24 cellular contexts compared by ENCODE assay signal in genomic region chr13:93522486-93522885, GRCh38.
DNase-seq lines count a peak whose midpoint lies in the region; ATAC-seq and TF ChIP-seq lines count a peak whose summit lies in the region.
"Had no signal": no experiment of that assay in that cellular context is flagged by ENCODE, and none has a peak within 500 bp of the region (broad histone marks: within the 10 kb centered on the region; RNA-seq: fewer than 3 reads in every experiment).

No MANE protein-coding gene starts in this region.

- no peaks in the 10 kb centered on the region for H3K27me3 ChIP-seq in MG63
- H3K27me3 ChIP-seq in endodermal cell (ENCODE audit: control insufficient read depth, insufficient read depth, low read length, poor library complexity, severe bottlenecking) = no peaks in the 10 kb centered on the region
- no peaks in the 10 kb centered on the region for H3K27me3 ChIP-seq in body of pancreas

- no peaks in the 10 kb centered on the region for H3K9me3 Mint-ChIP-seq in endodermal cell
- H3K9me3 Mint-ChIP-seq: activated naive CD4-positive, alpha-beta T cell treated with anti-CD3 and anti-CD28 coated beads, Interleukin-2, amount 10 ng/mL, durations not matched to agents 7 days and 5 days had no signal

- peak overlapping the region; percentile 41 for H3K27ac Mint-ChIP-seq in endodermal cell
- H3K27ac Mint-ChIP-seq: activated naive CD4-positive, alpha-beta T cell treated with anti-CD3 and anti-CD28 coated beads, Interleukin-2, amount 10 ng/mL, durations not matched to agents 7 days and 5 days; CD4-positive, CD25-positive, alpha-beta regulatory T cell; natural killer cell; stimulated activated effector memory CD8-positive, alpha-beta T cell treated with anti-CD3 and anti-CD28 coated beads, Interleukin-12 subunit alpha, Interleukin-12 subunit beta, amount 100 ng/mL, for 72 hours had no signal

- H3K9me3 ChIP-seq in MG63 = no peaks in the 10 kb centered on the region
- H3K9me3 ChIP-seq in endodermal cell (ENCODE audit: control insufficient read depth, low read length) = no peaks in the 10 kb centered on the region
- no peaks in the 10 kb centered on the region for H3K9me3 ChIP-seq in body of pancreas

- 50 to 71% methylated on average over 3 of the region's 3 CpGs for WGBS in endodermal cell (ENCODE audit: insufficient coverage in 1 of 2, insufficient read length in 1 of 2), 2 experiments
- WGBS in body of pancreas, 2 donors = 71 to 80% methylated on average over 3 of the region's 3 CpGs

- H3K4me3 Mint-ChIP-seq in endodermal cell = peak overlapping the region; percentile 0
- H3K4me3 Mint-ChIP-seq: activated naive CD4-positive, alpha-beta T cell treated with anti-CD3 and anti-CD28 coated beads, Interleukin-2, amount 10 ng/mL, durations not matched to agents 7 days and 5 days; CD4-positive, CD25-positive, alpha-beta regulatory T cell; natural killer cell; stimulated activated effector memory CD8-positive, alpha-beta T cell treated with anti-CD3 and anti-CD28 coated beads, Interleukin-12 subunit alpha, Interleukin-12 subunit beta, amount 100 ng/mL, for 72 hours had no signal

- intact Hi-C loops in body of pancreas (cut with DNase I) = no loop called here

- H3K36me3 ChIP-seq in MG63 (no peaks in the 10 kb centered on the region), endodermal cell (ENCODE audit: control insufficient read depth, insufficient read depth, low read length) (no peaks in the 10 kb centered on the region), body of pancreas (replicated peaks in 1 of 2; ENCODE audit: insufficient read depth in 1 of 2, low read depth in 2 of 2) (no peaks in the 10 kb centered on the region)

- H3K27ac ChIP-seq in endodermal cell (ENCODE audit: low read depth, low read length) (no peak overlapping the region), body of pancreas (no peak overlapping the region)

- no peaks in the 10 kb centered on the region for H3K36me3 Mint-ChIP-seq in endodermal cell (ENCODE audit: low read depth)
- H3K36me3 Mint-ChIP-seq: activated naive CD4-positive, alpha-beta T cell treated with anti-CD3 and anti-CD28 coated beads, Interleukin-2, amount 10 ng/mL, durations not matched to agents 7 days and 5 days; CD4-positive, CD25-positive, alpha-beta regulatory T cell; natural killer cell; stimulated activated effector memory CD8-positive, alpha-beta T cell treated with anti-CD3 and anti-CD28 coated beads, Interleukin-12 subunit alpha, Interleukin-12 subunit beta, amount 100 ng/mL, for 72 hours had no signal

- peaks cover 58% of the 10 kb centered on the region for H3K4me1 Mint-ChIP-seq in endodermal cell
- H3K4me1 Mint-ChIP-seq: activated naive CD4-positive, alpha-beta T cell treated with anti-CD3 and anti-CD28 coated beads, Interleukin-2, amount 10 ng/mL, durations not matched to agents 7 days and 5 days; CD4-positive, CD25-positive, alpha-beta regulatory T cell; natural killer cell; stimulated activated effector memory CD8-positive, alpha-beta T cell treated with anti-CD3 and anti-CD28 coated beads, Interleukin-12 subunit alpha, Interleukin-12 subunit beta, amount 100 ng/mL, for 72 hours had no signal

- H3K4me3 ChIP-seq in MG63 (no peak overlapping the region), endodermal cell (ENCODE audit: low read length) (peak overlapping the region; percentile 64), body of pancreas (no peak overlapping the region)

- no peak overlapping the region for H3K9ac ChIP-seq in endodermal cell (ENCODE audit: extremely low read depth, low read length, poor library complexity, severe bottlenecking)

- H3K4me1 ChIP-seq in endodermal cell (ENCODE audit: control insufficient read depth, insufficient read depth, low read length) (peaks cover 18% of the 10 kb centered on the region), body of pancreas (no peaks in the 10 kb centered on the region)

- no peaks in the 10 kb centered on the region for H3K27me3 Mint-ChIP-seq in endodermal cell (ENCODE audit: insufficient read depth)
- H3K27me3 Mint-ChIP-seq: activated naive CD4-positive, alpha-beta T cell treated with anti-CD3 and anti-CD28 coated beads, Interleukin-2, amount 10 ng/mL, durations not matched to agents 7 days and 5 days; CD4-positive, CD25-positive, alpha-beta regulatory T cell had no signal

- DNase-seq in AG20443 (ENCODE audit: low spot score) = peak; percentile 65
- peak; percentile 21 for DNase-seq in MG63
- DNase-seq in endodermal cell = no peak
- peak; percentile 14 for DNase-seq in myocyte (ENCODE audit: low read depth)
- DNase-seq in body of pancreas = no peak
- DNase-seq in dermis blood vessel endothelial cell = no peak
- no peak for DNase-seq in GM20000 (ENCODE audit: low spot score)
- DNase-seq: activated CD4-positive, CD25-positive, alpha-beta regulatory T cell treated with anti-CD3 and anti-CD28 coated beads, Interleukin-2, amount 50 U/mL, for 72 hours; activated CD8-positive, alpha-beta memory T cell treated with anti-CD3 and anti-CD28 coated beads for 24 hours; activated naive CD4-positive, alpha-beta T cell treated with anti-CD3 and anti-CD28 coated beads, Interleukin-2, amount 10 ng/mL, durations not matched to agents 7 days and 5 days; activated T-cell treated with anti-CD3 and anti-CD28 coated beads, Interleukin-2, amount 50 U/mL, for 48 hours; CD4-positive, CD25-positive, alpha-beta regulatory T cell; cortex of kidney; DMS 273 treated with DMSO at 0.1 percent for 48 hours; H7; left colon; natural killer cell; NCI-H1436; NCI-H2171 treated with DMSO at 0.1 percent for 48 hours; posterior cingulate gyrus; Right ventricle myocardium superior; SW 1271 had no signal

- TF ChIP-seq CTCF in endodermal cell (conservative IDR thresholded peaks at IDR 0.05) (no peak), body of pancreas (IDR thresholded peaks at IDR 0.05) (no peak), GM20000 (IDR thresholded peaks at IDR 0.05; ENCODE audit: extremely low read depth, missing control alignments) (no peak)

- no peak for TF ChIP-seq POLR2A in body of pancreas (IDR thresholded peaks at IDR 0.05)

- no peak for ATAC-seq in body of pancreas
- no peak for ATAC-seq in HG02610 (IDR thresholded peaks at IDR 0.05; ENCODE audit: unreplicated experiment)
- ATAC-seq: left colon; natural killer cell; stimulated activated effector memory CD8-positive, alpha-beta T cell treated with anti-CD3 and anti-CD28 coated beads, Interleukin-12 subunit alpha, Interleukin-12 subunit beta, amount 100 ng/mL, for 72 hours had no signal

Comparison
In these comparisons a context has a peak if more than half of its experiments do, and no peak if none do; other contexts are left out.
1. DNase-seq: peak in AG20443 (single experiment), MG63 (single experiment) and myocyte (single experiment); none in endodermal cell (single experiment), body of pancreas (0 of 4), dermis blood vessel endothelial cell (single experiment) and GM20000 (single experiment).